Comparison of ENCODE assay signal across 8 cellular contexts in genomic region chr3:48440590-48440958, GRCh38. TPM values are rescaled to one million over a fixed set of nuclear protein-coding genes. Genes with fewer than 3 reads are reported as not detected.
A peak's percentile ranks its signal among the peaks of the same experiment; 100 is the strongest.
DNase-seq lines count a peak whose midpoint lies in the region; ATAC-seq and TF ChIP-seq lines count a peak whose summit lies in the region.

No MANE protein-coding gene starts in this region.

- TF ChIP-seq CTCF in LNCaP clone FGC (IDR thresholded peaks at IDR 0.05; ENCODE audit: control insufficient read depth, extremely low read depth, insufficient read depth), result no peak
- TF ChIP-seq CTCF in choroid plexus epithelial cell (conservative IDR thresholded peaks at IDR 0.05; ENCODE audit: low read depth, low read length), result no peak
- TF ChIP-seq CTCF in mesothelial cell of epicardium (IDR thresholded peaks at IDR 0.05; ENCODE audit: unreplicated experiment), result no peak

- H3K27ac Mint-ChIP-seq in mesothelial cell of epicardium, result peak overlapping the region; percentile 94

- peaks cover 5% of the 10 kb centered on the region for H3K36me3 Mint-ChIP-seq in mesothelial cell of epicardium

- H3K9me3 Mint-ChIP-seq in mesothelial cell of epicardium, result no peaks in the 10 kb centered on the region

- DNase-seq in LNCaP clone FGC (ENCODE audit: low read depth), result no peak
- DNase-seq in choroid plexus epithelial cell (ENCODE audit: low read depth), result peak; percentile 42
- DNase-seq in mesothelial cell of epicardium (ENCODE audit: low spot score in 2 of 2, unreplicated experiment in 2 of 2), result no peak
- no peak for DNase-seq in NCI-H2107 treated with DMSO at 0.1 percent for 48 hours (lab: John Stamatoyannopoulos, UW; ENCODE audit: unreplicated experiment)
- no peak for DNase-seq in T-helper 9 cell

- peaks cover 36% of the 10 kb centered on the region for H3K4me1 Mint-ChIP-seq in mesothelial cell of epicardium

- H3K27me3 Mint-ChIP-seq in mesothelial cell of epicardium (ENCODE audit: low read depth), result no peaks in the 10 kb centered on the region

- no peak for ATAC-seq in GM18511 (IDR thresholded peaks at IDR 0.05; ENCODE audit: unreplicated experiment)
- no peak for ATAC-seq in GM18520 (IDR thresholded peaks at IDR 0.05; ENCODE audit: unreplicated experiment)

- peak overlapping the region; percentile 98 for H3K4me3 ChIP-seq in GM08714 (ENCODE audit: low read length)
- peak overlapping the region; percentile 96 for H3K4me3 ChIP-seq in LNCaP clone FGC (ENCODE audit: low read depth, low read length)
- H3K4me3 ChIP-seq in choroid plexus epithelial cell (ENCODE audit: low read depth, low read length), result peak overlapping the region; percentile 76

- peak overlapping the region; percentile 86 for H3K4me3 Mint-ChIP-seq in mesothelial cell of epicardium

RNA-seq across cellular contexts. Expression of gene TMA7, which starts 0.5 kb away (rescaled TPM):
- 183 to 192 TPM (median 186 TPM) in 3 replicates for total RNA-seq in mesothelial cell of epicardium

RNA-seq across cellular contexts. Expression of gene CCDC51, which starts 0.7 kb away (rescaled TPM):
- total RNA-seq in mesothelial cell of epicardium, result 10.7 to 12.3 TPM (median 11.5 TPM) in 3 replicates

RNA-seq across cellular contexts. Expression of gene ATRIP, which starts 6.0 kb away (rescaled TPM):
- total RNA-seq in mesothelial cell of epicardium, result 11.6 to 12.0 TPM (median 11.6 TPM) in 3 replicates

RNA-seq across cellular contexts. Expression of gene PLXNB1, which starts 10.7 kb away (rescaled TPM):
- 203 to 214 TPM (median 211 TPM) in 3 replicates for total RNA-seq in mesothelial cell of epicardium
